ENCODE assay signal across 8 cellular contexts in genomic region chr22:17774206-17774927, GRCh38. TPM values are rescaled to one million over a fixed set of nuclear protein-coding genes. Genes with fewer than 3 reads are reported as not detected.
DNase-seq lines count a peak whose midpoint lies in the region; ATAC-seq and TF ChIP-seq lines count a peak whose summit lies in the region.

Gene BID, minus strand, starts transcription at chr22:17774469. Its CDS starts 24,353 bp downstream, at chr22:17750116.

- H3K27ac Mint-ChIP-seq in immature natural killer cell: peak within 1 kb of the TSS; percentile 95 to 99 (median 98)

- H3K36me3 ChIP-seq in SK-N-MC (ENCODE audit: insufficient read depth, low read length) (no peaks in the 10 kb centered on the region), mammary epithelial cell (ENCODE audit: insufficient read depth, low read length) (no peaks in the 10 kb centered on the region), smooth muscle cell (ENCODE audit: low read depth) (no peaks in the 10 kb centered on the region)

- intact Hi-C loops in mammary epithelial cell (cut with micrococcal nuclease): no loop called here

- H3K4me1 ChIP-seq in mammary epithelial cell (ENCODE audit: insufficient read depth, low read length): peaks cover 13% of the 10 kb centered on the region
- peaks cover 9% of the 10 kb centered on the region for H3K4me1 ChIP-seq in smooth muscle cell (ENCODE audit: low read depth)

- H3K79me2 ChIP-seq in mammary epithelial cell (ENCODE audit: insufficient read depth, low read length) (peaks cover 24% of the 10 kb centered on the region), smooth muscle cell (ENCODE audit: low read depth) (no peaks in the 10 kb centered on the region)

- H2AFZ ChIP-seq in mammary epithelial cell (ENCODE audit: low read depth, low read length) (peak within 1 kb of the TSS; percentile 85), smooth muscle cell (ENCODE audit: low read depth) (peak within 1 kb of the TSS; percentile 54)

- WGBS in mammary epithelial cell (ENCODE audit: low coverage, missing lambda C conversion rate): 2% methylated on average over 20 of the region's 64 CpGs
- 3% methylated on average over 19 of the region's 64 CpGs for WGBS in smooth muscle cell (ENCODE audit: low lambda C conversion rate)

- H3K9ac ChIP-seq in SK-N-MC (ENCODE audit: insufficient read length) (peak within 1 kb of the TSS; percentile 86), mammary epithelial cell (ENCODE audit: insufficient read depth, low read length) (no peak within 1 kb of the TSS), smooth muscle cell (ENCODE audit: low read depth) (no peak within 1 kb of the TSS)

- no TSS peak for BruUV-seq in mammary epithelial cell (replicated peaks; lab: Mats Ljungman, UMichigan)

- no peaks in the 10 kb centered on the region for H4K20me1 ChIP-seq in mammary epithelial cell (ENCODE audit: insufficient read depth, low read length)
- peaks cover 17% of the 10 kb centered on the region for H4K20me1 ChIP-seq in smooth muscle cell (ENCODE audit: low read depth)

- H3K4me1 Mint-ChIP-seq in immature natural killer cell: peaks cover 86 to 87% of the 10 kb centered on the region in 2 donors

- H3K9me3 ChIP-seq in SK-N-MC (ENCODE audit: low read depth, low read length) (no peaks in the 10 kb centered on the region), mammary epithelial cell (replicated peaks; ENCODE audit: insufficient read depth, low read length) (no peaks in the 10 kb centered on the region), smooth muscle cell (replicated peaks; ENCODE audit: low read depth) (no peaks in the 10 kb centered on the region)

- peak within 1 kb of the TSS; percentile 89 to 95 (median 92) for H3K4me3 Mint-ChIP-seq in immature natural killer cell

- TF ChIP-seq CTCF in GM13976 (IDR thresholded peaks at IDR 0.05; ENCODE audit: borderline replicate concordance, control extremely low read depth, extremely low read depth, insufficient read depth, missing control alignments): no peak
- no peak for TF ChIP-seq CTCF in mammary epithelial cell (conservative IDR thresholded peaks at IDR 0.05 in 1 of 2, IDR thresholded peaks at IDR 0.05 in 1 of 2; ENCODE audit: extremely low read depth in 1 of 2, insufficient read depth in 1 of 2, low read depth in 1 of 2, low read length in 2 of 2)
- TF ChIP-seq CTCF in smooth muscle cell (IDR thresholded peaks at IDR 0.05; ENCODE audit: borderline replicate concordance, insufficient read depth, poor library complexity, severe bottlenecking): no peak

- peaks cover 4 to 22% (median 10%) of the 10 kb centered on the region in 3 donors for H3K27me3 Mint-ChIP-seq in immature natural killer cell (ENCODE audit: low read depth in 3 of 3)

- DNase-seq in GM13976 (ENCODE audit: low spot score) (peak; percentile 75), SK-N-MC (ENCODE audit: low read depth, low spot score) (no peak), mammary epithelial cell (no peak), immature natural killer cell (peak; percentile 66 to 70 (median 67)), smooth muscle cell (lab: John Stamatoyannopoulos, UW; ENCODE audit: unreplicated experiment) (peak; percentile 12), islet precursor cell (no peak)

- ATAC-seq in HG02852 (IDR thresholded peaks at IDR 0.05; ENCODE audit: unreplicated experiment): peak; percentile 31
- no peak for ATAC-seq in HG02840 (IDR thresholded peaks at IDR 0.05; ENCODE audit: low FRiP score, unreplicated experiment)

- H3K27me3 ChIP-seq in mammary epithelial cell (ENCODE audit: insufficient read depth, low read length): no peaks in the 10 kb centered on the region
- no peaks in the 10 kb centered on the region for H3K27me3 ChIP-seq in smooth muscle cell (ENCODE audit: low read depth)

- H3K27ac ChIP-seq in SK-N-MC (0 out of 2 replicates have a peak within 1 kb of the TSS, but pooled peaks have one; percentile 25), mammary epithelial cell (ENCODE audit: insufficient read depth, low read depth, low read length) (no peak within 1 kb of the TSS), smooth muscle cell (ENCODE audit: low read depth) (no peak within 1 kb of the TSS)

- H3F3A ChIP-seq in smooth muscle cell (ENCODE audit: low read depth): no peaks in the 10 kb centered on the region

- CTCF ChIA-PET in mammary epithelial cell (lab: Charles Lee; ENCODE audit: low non-redundant PET): no interaction called here

- no peaks in the 10 kb centered on the region for H3K36me3 Mint-ChIP-seq in immature natural killer cell

- dilution Hi-C loops in mammary epithelial cell (cut with HindIII; ENCODE audit: low sequenced_read_pairs): no loop called here

- H3K4me2 ChIP-seq in mammary epithelial cell (ENCODE audit: insufficient read depth, low read depth, low read length) (peak within 1 kb of the TSS; percentile 93), smooth muscle cell (peak within 1 kb of the TSS; percentile 90)

- H3K9me3 Mint-ChIP-seq in immature natural killer cell: no peaks in the 10 kb centered on the region

- peak within 1 kb of the TSS; percentile 87 for H3K4me3 ChIP-seq in SK-N-MC
- peak within 1 kb of the TSS; percentile 47 to 67 (median 58) for H3K4me3 ChIP-seq in mammary epithelial cell (replicated peaks in 1 of 3; ENCODE audit: insufficient read depth in 1 of 3, low read depth in 2 of 3, low read length in 3 of 3)
- peak within 1 kb of the TSS; percentile 71 for H3K4me3 ChIP-seq in smooth muscle cell

- in situ Hi-C loops in GM13976 (cut with MboI; ENCODE audit: low sequenced_read_pairs, unreplicated experiment) (no loop called here), mammary epithelial cell (cut with MboI; ENCODE audit: low sequenced_read_pairs in 2 of 2) (no loop called here)

RNA-seq across cellular contexts. Expression of gene BID, which starts in this region (rescaled TPM):
- 10 to 100 TPM; 12.3 to 25.4 TPM for total RNA-seq in mammary epithelial cell
- polyA plus RNA-seq in mammary epithelial cell: 74.2 TPM
- polyA minus RNA-seq in mammary epithelial cell: 30.1 TPM
- polyA plus RNA-seq in immature natural killer cell: 100 to 1,000 TPM; 110 to 180 (median 164) TPM
- 6.8 and 8.1 TPM in 2 replicates for total RNA-seq in smooth muscle cell
- 23.3 and 26.9 TPM in 2 replicates for polyA plus RNA-seq in smooth muscle cell

Comparison
In these comparisons a context has a peak if more than half of its experiments do, and no peak if none do; other contexts are left out.
1. DNase-seq: peak in GM13976 (single experiment), immature natural killer cell (3 of 3) and smooth muscle cell (single experiment); none in SK-N-MC (single experiment), mammary epithelial cell (single experiment) and islet precursor cell (single experiment).
2. Peak in every context shown above with its lines, with median percentiles within 50 percentile points of each other: H3K4me3 ChIP-seq.